21 cellular contexts compared by ENCODE assay signal in genomic region chr7:144489504-144489903, GRCh38.
DNase-seq lines count a peak whose midpoint lies in the region; ATAC-seq, FAIRE-seq and TF ChIP-seq lines count a peak whose summit lies in the region.
"Had no signal": no experiment of that assay in that cellular context is flagged by ENCODE, and none has a peak within 500 bp of the region (broad histone marks: within the 10 kb centered on the region; RNA-seq: fewer than 3 reads in every experiment).

No MANE protein-coding gene starts in this region.

- H3K18ac ChIP-seq in H9 (ENCODE audit: insufficient read length, low read depth, low read length) (no peak overlapping the region), H1 (ENCODE audit: extremely low read depth, low read length) (no peak overlapping the region; the same call in 1 of the 2 replicates)

- H3K79me2 ChIP-seq in H9 (ENCODE audit: insufficient read depth, low read length) (no peaks in the 10 kb centered on the region), H1 (ENCODE audit: control insufficient read depth in 1 of 2, insufficient read depth in 2 of 2, low read length in 2 of 2) (no peaks in the 10 kb centered on the region)

- H4K5ac ChIP-seq in H9 (ENCODE audit: insufficient read length, low read depth, low read length), result no peak overlapping the region
- H4K5ac ChIP-seq in H1 (ENCODE audit: insufficient read length, low read depth, low read length), result no peak overlapping the region

- H3K4me1 Mint-ChIP-seq in H9, result peaks cover 33 to 41% of the 10 kb centered on the region in 2 experiments
- peaks cover 34% of the 10 kb centered on the region for H3K4me1 Mint-ChIP-seq in WTC11
- H3K4me1 Mint-ChIP-seq in progenitor cell of endocrine pancreas (ENCODE audit: low read depth), result peaks cover 7% of the 10 kb centered on the region
- H3K4me1 Mint-ChIP-seq: CD4-positive, alpha-beta memory T cell had no signal

- no peak overlapping the region for H3K14ac ChIP-seq in H9 (ENCODE audit: insufficient read depth, low read length)
- no peak overlapping the region for H3K14ac ChIP-seq in H1 (ENCODE audit: insufficient read length)

- DNase-seq in NCI-H1417 (lab: John Stamatoyannopoulos, UW) (peak; percentile 29 to 72 (median 57)), NCI-H1417 treated with DMSO at 0.1 percent for 48 hours (lab: John Stamatoyannopoulos, UW) (no peak), H9 (no peak), WTC11 (ENCODE audit: low spot score) (no peak), H1 (ENCODE audit: low read depth in 1 of 2, low spot score in 2 of 2) (no peak), uterus (no peak), H54 (ENCODE audit: insufficient read length, low spot score) (no peak), progenitor cell of endocrine pancreas (ENCODE audit: low spot score, unreplicated experiment) (no peak)
- DNase-seq: Calu3; CD4-positive, alpha-beta memory T cell; DMS153; HCEC 1CT; NCI-H1930; NCI-H524 treated with DMSO at 0.1 percent for 48 hours; PC-3; Right ventricle myocardium superior had no signal

- H3K23ac ChIP-seq in H9 (ENCODE audit: insufficient read length, low read depth, low read length) (no peak overlapping the region), H1 (ENCODE audit: insufficient read length) (no peak overlapping the region)

- no peak for TF ChIP-seq RAD21 in H1 (IDR thresholded peaks at IDR 0.05 in 1 of 2, conservative IDR thresholded peaks at IDR 0.05 in 1 of 2; ENCODE audit: low read depth in 2 of 2, low read length in 2 of 2)

- no peaks in the 10 kb centered on the region for H3K27me3 ChIP-seq in H9 (ENCODE audit: insufficient read depth, low read length)
- no peaks in the 10 kb centered on the region for H3K27me3 ChIP-seq in H1 (replicated peaks in 1 of 4; ENCODE audit: control insufficient read depth in 3 of 4, extremely low read depth in 1 of 4, insufficient read depth in 3 of 4, low read length in 3 of 4)
- H3K27me3 ChIP-seq in uterus, result no peaks in the 10 kb centered on the region
- H3K27me3 ChIP-seq: BLaER1 treated with 17β-estradiol and CSF1 and Interleukin-3, amounts not matched to agents 10 nM and 100 nM had no signal

- no peak for TF ChIP-seq CTCF in H9 (conservative IDR thresholded peaks at IDR 0.05)
- no peak for TF ChIP-seq CTCF in WTC11 (IDR thresholded peaks at IDR 0.05)
- no peak for TF ChIP-seq CTCF in H1 (IDR thresholded peaks at IDR 0.05; ENCODE audit: control extremely low read depth in 1 of 3, insufficient read depth in 1 of 3, low read depth in 1 of 3, low read length in 3 of 3)
- no peak for TF ChIP-seq CTCF in uterus (IDR thresholded peaks at IDR 0.05)
- no peak for TF ChIP-seq CTCF in progenitor cell of endocrine pancreas (IDR thresholded peaks at IDR 0.05; ENCODE audit: unreplicated experiment)

- H3K23me2 ChIP-seq in H9 (ENCODE audit: insufficient read length, low read depth, low read length, poor library complexity, severe bottlenecking) (no peaks in the 10 kb centered on the region), H1 (ENCODE audit: low read depth, low read length) (no peaks in the 10 kb centered on the region; the same call in 1 of the 2 replicates)

- H2AFZ ChIP-seq in H9 (ENCODE audit: low read length) (no peak overlapping the region), H1 (ENCODE audit: low read length) (no peak overlapping the region)

- no peak overlapping the region for H3K27ac ChIP-seq in H9 (ENCODE audit: insufficient read length, low read depth, low read length)
- H3K27ac ChIP-seq in H1 (ENCODE audit: low read depth, low read length), result no peak overlapping the region
- no peak overlapping the region for H3K27ac ChIP-seq in uterus
- H3K27ac ChIP-seq: 22Rv1; BLaER1 treated with 17β-estradiol and CSF1 and Interleukin-3, amounts not matched to agents 10 nM and 100 nM; KMS-11 had no signal

- CTCF ChIA-PET in WTC11 (lab: Charles Lee) (no interaction called here), H1 (lab: Charles Lee; ENCODE audit: partially characterized antibody) (no interaction called here)

- peaks cover 0 to under 1% (median 0%) of the 10 kb centered on the region in 3 experiments; a peak in 1 of 7 replicates for H3K36me3 Mint-ChIP-seq in H9 (ENCODE audit: insufficient read depth in 1 of 3, low read depth in 3 of 3)
- no peaks in the 10 kb centered on the region; the same call in 1 of the 2 replicates for H3K36me3 Mint-ChIP-seq in WTC11
- H3K36me3 Mint-ChIP-seq in progenitor cell of endocrine pancreas (ENCODE audit: insufficient read depth), result no peaks in the 10 kb centered on the region

- intact Hi-C loops in uterus (cut with DNase I; ENCODE audit: low total_unique reads), result no loop called here

- H4K91ac ChIP-seq in H9 (ENCODE audit: insufficient read length, low read depth, low read length) (no peak overlapping the region), H1 (replicated peaks; ENCODE audit: insufficient read length, low read length) (no peak overlapping the region)

- TF ChIP-seq POLR2A in H1 (IDR thresholded peaks at IDR 0.05; ENCODE audit: control extremely low read depth in 1 of 2, low read depth in 2 of 2, low read length in 2 of 2), result no peak
- TF ChIP-seq POLR2A in uterus (IDR thresholded peaks at IDR 0.05), result no peak
- TF ChIP-seq POLR2A in H54 (IDR thresholded peaks at IDR 0.05; ENCODE audit: low read depth, low read length), result no peak

- H3K9me3 ChIP-seq in H9 (ENCODE audit: control insufficient read depth, low read depth, low read length) (no peaks in the 10 kb centered on the region), H1 (ENCODE audit: insufficient read depth in 2 of 2, low read depth in 1 of 2, low read length in 1 of 2) (peaks cover 0 to 3% of the 10 kb centered on the region in 2 experiments; a peak in 1 of 4 replicates), uterus (no peaks in the 10 kb centered on the region)

- H3K27ac Mint-ChIP-seq in H9 (peak overlapping the region in 2 of 3 experiments; percentile 1 to 22; a peak in 2 of 7 replicates), WTC11 (peak overlapping the region; percentile 3; the same call in 1 of the 2 replicates), progenitor cell of endocrine pancreas (no peak overlapping the region)
- H3K27ac Mint-ChIP-seq: CD4-positive, alpha-beta memory T cell; T-helper 1 cell treated with Interleukin-12 subunit alpha and Interleukin-12 subunit beta and Interleukin-4 antibody, amounts not matched to agents 30 μg/mL and 1 μg/mL, for 36 hours had no signal

- H3K9ac ChIP-seq in H9 (ENCODE audit: extremely low read depth, insufficient read length, low read length), result no peak overlapping the region
- H3K9ac ChIP-seq in H1 (replicated peaks in 1 of 4; ENCODE audit: extremely low read depth in 1 of 4, low read depth in 3 of 4, low read length in 3 of 4), result no peak overlapping the region
- H3K9ac ChIP-seq: BLaER1 treated with 17β-estradiol and CSF1 and Interleukin-3, amounts not matched to agents 10 nM and 100 nM; KMS-11 had no signal

- FAIRE-seq in H1 (lab: Jason Lieb, UNC) (no peak), H54 (lab: Jason Lieb, UNC) (no peak)
- FAIRE-seq: HTR-8/SVneo had no signal

- H3K4me1 ChIP-seq in H9 (ENCODE audit: insufficient read depth, low read length) (0 out of 2 replicates have a peak, but pooled peaks cover 3% of the 10 kb centered on the region), H1 (replicated peaks in 1 of 4; ENCODE audit: control insufficient read depth in 3 of 4, insufficient read depth in 4 of 4, low read length in 3 of 4) (peaks cover 0 to 6% (median 2%) of the 10 kb centered on the region in 4 experiments; a peak in 4 of 7 replicates), uterus (no peaks in the 10 kb centered on the region)
- H3K4me1 ChIP-seq: BLaER1 treated with 17β-estradiol and CSF1 and Interleukin-3, amounts not matched to agents 10 nM and 100 nM had no signal

- H3K79me1 ChIP-seq in H9 (ENCODE audit: insufficient read depth, low read depth, low read length, poor library complexity, severe bottlenecking) (no peaks in the 10 kb centered on the region), H1 (ENCODE audit: low read depth, low read length) (no peaks in the 10 kb centered on the region)

- no peak overlapping the region for H4K8ac ChIP-seq in H9 (replicated peaks; ENCODE audit: insufficient read length, low read depth, low read length)
- no peak overlapping the region for H4K8ac ChIP-seq in H1 (ENCODE audit: extremely low read depth, insufficient read depth, low read length)

- H3K4me3 ChIP-seq in H1 (ENCODE audit: extremely low read depth in 1 of 4, insufficient read depth in 2 of 4, low read depth in 3 of 4, low read length in 4 of 4) (no peak overlapping the region), uterus (no peak overlapping the region)
- H3K4me3 ChIP-seq: BLaER1 treated with 17β-estradiol and CSF1 and Interleukin-3, amounts not matched to agents 10 nM and 100 nM had no signal

- H4K20me1 ChIP-seq in H9 (ENCODE audit: control insufficient read depth, insufficient read depth, insufficient read length), result no peaks in the 10 kb centered on the region
- H4K20me1 ChIP-seq in H1 (replicated peaks in 1 of 2; ENCODE audit: control insufficient read depth in 1 of 2, insufficient read depth in 2 of 2, low read length in 2 of 2), result no peaks in the 10 kb centered on the region
- H4K20me1 ChIP-seq: BLaER1 treated with 17β-estradiol and CSF1 and Interleukin-3, amounts not matched to agents 10 nM and 100 nM had no signal

- H2BK15ac ChIP-seq in H9 (ENCODE audit: low read depth, low read length), result no peak overlapping the region
- no peak overlapping the region for H2BK15ac ChIP-seq in H1 (ENCODE audit: low read length)

- H3K4ac ChIP-seq in H9 (ENCODE audit: low read depth, low read length) (no peak overlapping the region), H1 (replicated peaks; ENCODE audit: insufficient read length, low read depth, low read length) (no peak overlapping the region)

- no peak overlapping the region for H3K56ac ChIP-seq in H9 (ENCODE audit: insufficient read length, low read depth, low read length)
- H3K56ac ChIP-seq in H1 (replicated peaks; ENCODE audit: insufficient read length, low read depth, low read length), result no peak overlapping the region

- no peak overlapping the region for H2BK5ac ChIP-seq in H9 (ENCODE audit: insufficient read length, low read length)
- H2BK5ac ChIP-seq in H1 (ENCODE audit: low read depth, low read length), result no peak overlapping the region

- H2AK5ac ChIP-seq in H9 (ENCODE audit: insufficient read length, low read length) (no peak overlapping the region), H1 (ENCODE audit: low read depth, low read length) (no peak overlapping the region)

- no peak for TF ChIP-seq EP300 in H1 (IDR thresholded peaks at IDR 0.05; ENCODE audit: borderline replicate concordance in 1 of 2, low read depth in 2 of 2, low read length in 2 of 2)

- H3K4me2 ChIP-seq in H9 (ENCODE audit: insufficient read depth, insufficient read length, low read length) (no peak overlapping the region), H1 (ENCODE audit: insufficient read depth in 1 of 2, low read depth in 2 of 2, low read length in 2 of 2) (no peak overlapping the region)
- H3K4me2 ChIP-seq: BLaER1 treated with 17β-estradiol and CSF1 and Interleukin-3, amounts not matched to agents 10 nM and 100 nM; KMS-11 had no signal

- no peak overlapping the region for H3T11ph ChIP-seq in H9 (ENCODE audit: low read length)

- POLR2A ChIA-PET in WTC11 (lab: Charles Lee) (no interaction called here), H1 (lab: Charles Lee; ENCODE audit: partially characterized antibody) (no interaction called here)

- no peaks in the 10 kb centered on the region for H3K36me3 ChIP-seq in H1 (ENCODE audit: control insufficient read depth in 2 of 4, insufficient read depth in 4 of 4, low read length in 3 of 4)
- no peaks in the 10 kb centered on the region for H3K36me3 ChIP-seq in uterus

- H3K4me3 Mint-ChIP-seq in H9 (no peak overlapping the region), WTC11 (no peak overlapping the region), progenitor cell of endocrine pancreas (ENCODE audit: low read depth) (no peak overlapping the region)
- H3K4me3 Mint-ChIP-seq: CD4-positive, alpha-beta memory T cell; T-helper 1 cell treated with Interleukin-12 subunit alpha and Interleukin-12 subunit beta and Interleukin-4 antibody, amounts not matched to agents 30 μg/mL and 1 μg/mL, for 36 hours had no signal

- H3K27me3 Mint-ChIP-seq in H9 (ENCODE audit: low read depth) (no peaks in the 10 kb centered on the region), WTC11 (ENCODE audit: low read depth) (no peaks in the 10 kb centered on the region), progenitor cell of endocrine pancreas (no peaks in the 10 kb centered on the region)
- H3K27me3 Mint-ChIP-seq: CD4-positive, alpha-beta memory T cell had no signal

- H3K9me3 Mint-ChIP-seq in H9, result peaks cover 0 to 5% of the 10 kb centered on the region in 2 experiments; a peak in 2 of 5 replicates
- peaks cover 5% of the 10 kb centered on the region for H3K9me3 Mint-ChIP-seq in WTC11
- peaks cover under 1% of the 10 kb centered on the region for H3K9me3 Mint-ChIP-seq in progenitor cell of endocrine pancreas (ENCODE audit: low read depth)

- no peak overlapping the region for H2BK20ac ChIP-seq in H9 (ENCODE audit: low read depth, low read length, poor library complexity, severe bottlenecking)
- peak overlapping the region; percentile 69; the same call in 1 of the 2 replicates for H2BK20ac ChIP-seq in H1 (ENCODE audit: low read length)

- H2BK12ac ChIP-seq in H9 (ENCODE audit: insufficient read length, low read depth, low read length) (no peak overlapping the region), H1 (ENCODE audit: low read depth, low read length) (peak overlapping the region; percentile 68; the same call in 1 of the 2 replicates)

- 100% methylated on average over 1 of the region's 4 CpGs for WGBS in H9 (ENCODE audit: extremely low coverage, insufficient read length, low lambda C conversion rate)
- WGBS in H1 (ENCODE audit: extremely low coverage in 1 of 2, insufficient coverage in 1 of 2, insufficient read length in 1 of 2, insufficient replicate concordance in 2 of 2, low coverage in 1 of 2, low lambda C conversion rate in 2 of 2, missing lambda C conversion rate in 1 of 2), 2 experiments, result 88 to 100% methylated on average over 1 to 4 of the region's 4 CpGs

- no peak for ATAC-seq in WTC11
- ATAC-seq: PC-3 had no signal

- H2BK120ac ChIP-seq in H9 (ENCODE audit: low read depth, low read length, poor library complexity, severe bottlenecking) (no peak overlapping the region), H1 (replicated peaks; ENCODE audit: low read depth, low read length) (no peak overlapping the region)

Comparison
In these comparisons a context has a peak if more than half of its experiments do, and no peak if none do; other contexts are left out.
1. DNase-seq: peak in NCI-H1417 (3 of 3); none in NCI-H1417 treated with DMSO at 0.1 percent for 48 hours (single experiment), H9 (single experiment), WTC11 (single experiment), H1 (0 of 2), uterus (0 of 2), H54 (single experiment) and progenitor cell of endocrine pancreas (single experiment).